1 cellular context compared by ENCODE assay signal in the genomic region with DNA sequence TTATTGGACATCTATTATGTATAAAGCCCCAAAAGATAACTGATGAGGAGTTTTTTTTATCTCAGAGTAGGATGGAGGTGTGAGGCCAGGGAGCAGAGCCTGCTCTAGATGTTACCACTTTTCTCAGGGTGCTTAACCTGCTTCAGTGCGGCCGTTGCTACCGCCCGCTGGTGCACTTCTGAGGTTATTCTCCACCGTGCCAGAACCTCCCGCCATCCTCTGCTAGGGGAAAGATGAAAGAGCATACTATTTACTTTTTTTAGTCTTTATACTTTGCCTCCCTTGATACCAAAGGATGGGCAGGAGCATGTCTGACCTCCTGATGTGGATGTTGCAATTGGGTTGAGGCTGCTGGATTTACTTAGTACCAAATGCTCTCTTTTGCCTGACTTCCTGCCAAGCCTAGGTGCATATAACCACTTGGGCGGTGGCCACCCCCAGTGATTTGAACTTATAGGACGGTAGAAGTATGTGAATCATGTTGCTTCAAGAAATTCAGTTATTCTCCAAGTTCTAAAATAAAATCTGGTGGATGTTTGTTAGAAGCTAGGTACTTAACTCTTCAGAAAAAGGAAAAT.
TF ChIP-seq lines count a peak whose summit lies in the region.

No MANE protein-coding gene starts in this region.

TF ChIP-seq in IMR-90, 13 proteins besides CTCF, POLR2A, EP300 and RAD21 (continued from another document):
- TF ChIP-seq, protein P1, sequence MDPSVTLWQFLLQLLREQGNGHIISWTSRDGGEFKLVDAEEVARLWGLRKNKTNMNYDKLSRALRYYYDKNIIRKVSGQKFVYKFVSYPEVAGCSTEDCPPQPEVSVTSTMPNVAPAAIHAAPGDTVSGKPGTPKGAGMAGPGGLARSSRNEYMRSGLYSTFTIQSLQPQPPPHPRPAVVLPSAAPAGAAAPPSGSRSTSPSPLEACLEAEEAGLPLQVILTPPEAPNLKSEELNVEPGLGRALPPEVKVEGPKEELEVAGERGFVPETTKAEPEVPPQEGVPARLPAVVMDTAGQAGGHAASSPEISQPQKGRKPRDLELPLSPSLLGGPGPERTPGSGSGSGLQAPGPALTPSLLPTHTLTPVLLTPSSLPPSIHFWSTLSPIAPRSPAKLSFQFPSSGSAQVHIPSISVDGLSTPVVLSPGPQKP (IDR thresholded peaks at IDR 0.05; ENCODE audit: borderline replicate concordance, low read depth, low read length): no peak
- TF ChIP-seq RCOR1 (IDR thresholded peaks at IDR 0.05; ENCODE audit: insufficient replicate concordance, low read length) (no peak), MXI1 (IDR thresholded peaks at IDR 0.05; ENCODE audit: borderline replicate concordance, low read depth, low read length) (no peak), CEBPB (IDR thresholded peaks at IDR 0.05; ENCODE audit: low read depth, low read length) (no peak), MAFK (IDR thresholded peaks at IDR 0.05; ENCODE audit: low read depth, low read length) (no peak), MAZ (IDR thresholded peaks at IDR 0.05; ENCODE audit: borderline replicate concordance, low read depth, low read length) (no peak)
- TF ChIP-seq, protein P2, sequence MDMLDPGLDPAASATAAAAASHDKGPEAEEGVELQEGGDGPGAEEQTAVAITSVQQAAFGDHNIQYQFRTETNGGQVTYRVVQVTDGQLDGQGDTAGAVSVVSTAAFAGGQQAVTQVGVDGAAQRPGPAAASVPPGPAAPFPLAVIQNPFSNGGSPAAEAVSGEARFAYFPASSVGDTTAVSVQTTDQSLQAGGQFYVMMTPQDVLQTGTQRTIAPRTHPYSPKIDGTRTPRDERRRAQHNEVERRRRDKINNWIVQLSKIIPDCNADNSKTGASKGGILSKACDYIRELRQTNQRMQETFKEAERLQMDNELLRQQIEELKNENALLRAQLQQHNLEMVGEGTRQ (IDR thresholded peaks at IDR 0.05; ENCODE audit: low read depth, low read length): no peak
TF ChIP-seq in IMR-90: peak in this region for 0.
